Comparison of ENCODE assay signal across 9 cellular contexts in the genomic region with DNA sequence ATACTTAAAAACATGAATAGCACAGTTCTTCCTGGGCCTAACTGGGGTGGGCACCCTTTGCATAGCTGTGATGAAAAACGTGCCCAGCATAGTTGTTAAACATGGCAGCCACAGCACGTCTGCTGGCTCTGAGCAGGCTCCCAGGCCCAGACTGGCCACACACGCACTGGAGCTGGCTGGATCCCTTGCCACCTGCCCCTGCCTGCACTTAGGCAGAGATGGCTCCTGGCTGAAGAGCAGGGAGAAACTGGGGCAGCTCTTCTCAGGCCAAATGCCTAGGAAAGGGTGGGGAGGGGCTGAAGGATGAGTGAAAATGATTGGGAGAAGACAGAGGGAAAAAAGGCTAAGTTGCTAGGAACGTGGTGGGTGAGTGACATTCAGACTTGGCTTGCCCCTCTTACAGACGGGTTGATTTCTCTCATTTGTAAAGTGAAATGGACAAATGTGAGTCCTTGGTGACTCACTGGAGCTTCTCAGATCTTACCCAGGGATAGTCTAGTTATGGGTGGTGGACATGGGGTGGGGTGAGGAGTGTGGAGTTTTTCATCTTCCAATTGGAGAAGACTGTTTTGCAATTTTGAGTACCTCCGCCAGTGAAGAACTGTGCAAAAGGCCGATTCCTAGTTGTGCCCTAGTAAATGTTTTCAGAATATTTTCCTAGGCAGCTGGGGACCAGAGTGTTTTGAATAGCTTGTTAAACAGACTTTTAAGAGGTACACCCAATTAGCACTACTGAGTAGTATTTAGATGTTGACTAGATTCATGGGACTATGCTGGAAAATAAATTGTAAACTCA. TPM values are rescaled to one million over a fixed set of nuclear protein-coding genes. Genes with fewer than 3 reads are reported as not detected.
DNase-seq lines count a peak whose midpoint lies in the region; ATAC-seq, FAIRE-seq and TF ChIP-seq lines count a peak whose summit lies in the region.
"Had no signal": no experiment of that assay in that cellular context is flagged by ENCODE, and none has a peak within 500 bp of the region (broad histone marks: within the 10 kb centered on the region; RNA-seq: fewer than 3 reads in every experiment).

No MANE protein-coding gene starts in this region.

- peak overlapping the region; percentile 68 to 87 for H3K27ac ChIP-seq in left lung
- H3K27ac ChIP-seq: 22Rv1 had no signal

- intact Hi-C loops in left lung (cut with DNase I), result no loop called here

- H3K9me3 ChIP-seq in left lung, result no peaks in the 10 kb centered on the region

- H3K4me3 ChIP-seq in bronchial epithelial cell (ENCODE audit: low read depth, low read length) (no peak overlapping the region), left lung (no peak overlapping the region)

- H3K27ac Mint-ChIP-seq in type B pancreatic cell, result no peak overlapping the region

- no peak for TF ChIP-seq CTCF in bronchial epithelial cell (IDR thresholded peaks at IDR 0.05; ENCODE audit: insufficient read depth, low read length, severe bottlenecking)
- TF ChIP-seq CTCF in left lung (IDR thresholded peaks at IDR 0.05), result no peak
- no peak for TF ChIP-seq CTCF in type B pancreatic cell (conservative IDR thresholded peaks at IDR 0.05)

- H3K36me3 ChIP-seq in bronchial epithelial cell (ENCODE audit: control insufficient read depth, insufficient read depth, low read length) (no peaks in the 10 kb centered on the region), left lung (no peaks in the 10 kb centered on the region)

- no peaks in the 10 kb centered on the region for H3K27me3 Mint-ChIP-seq in type B pancreatic cell

- ATAC-seq in left lung (peak; percentile 71), GM21515 (IDR thresholded peaks at IDR 0.05; ENCODE audit: unreplicated experiment) (no peak)

- H3K36me3 Mint-ChIP-seq in type B pancreatic cell, result no peaks in the 10 kb centered on the region

- peaks cover 43 to 75% of the 10 kb centered on the region in 2 donors for H3K4me1 ChIP-seq in left lung

- no peaks in the 10 kb centered on the region for H3K9me3 Mint-ChIP-seq in type B pancreatic cell

- FAIRE-seq in bronchial epithelial cell (lab: Jason Lieb, UNC), result no peak

- H3K27me3 ChIP-seq in bronchial epithelial cell (ENCODE audit: control insufficient read depth, insufficient read depth, low read length), result no peaks in the 10 kb centered on the region
- no peaks in the 10 kb centered on the region for H3K27me3 ChIP-seq in left lung

- H3K4me1 Mint-ChIP-seq in type B pancreatic cell (ENCODE audit: unreplicated experiment), result peaks cover 57% of the 10 kb centered on the region

- H3K4me3 Mint-ChIP-seq in type B pancreatic cell, result peak overlapping the region; percentile 18

- DNase-seq in DMS 273 (lab: John Stamatoyannopoulos, UW; ENCODE audit: unreplicated experiment) (peak; percentile 71), DMS 273 treated with DMSO at 0.1 percent for 48 hours (lab: John Stamatoyannopoulos, UW) (no peak), bronchial epithelial cell (ENCODE audit: low read depth) (peak; percentile 90), left lung (no peak), type B pancreatic cell (ENCODE audit: extremely low spot score, unreplicated experiment) (no peak), DMS53 treated with DMSO at 0.1 percent for 48 hours (lab: John Stamatoyannopoulos, UW; ENCODE audit: unreplicated experiment) (no peak)
- no peak for DNase-seq in activated naive CD4-positive, alpha-beta T cell (lab: John Stamatoyannopoulos, UW)

RNA-seq across cellular contexts. Expression of gene TRIO, which starts 42.4 kb away (rescaled TPM):
- total RNA-seq in bronchial epithelial cell, result 69.4 and 71.6 TPM in 2 replicates
- 100 to 1,000 TPM; 122 to 151 TPM for total RNA-seq in left lung
- 61.9 and 145 TPM in 2 replicates for total RNA-seq in type B pancreatic cell (ENCODE audit: low replicate concordance)

Comparison
In these comparisons a context has a peak if more than half of its experiments do, and no peak if none do; other contexts are left out.
1. DNase-seq: peak in DMS 273 (single experiment) and bronchial epithelial cell (single experiment); none in DMS 273 treated with DMSO at 0.1 percent for 48 hours (single experiment), left lung (0 of 2), type B pancreatic cell (single experiment), DMS53 treated with DMSO at 0.1 percent for 48 hours (single experiment) and activated naive CD4-positive, alpha-beta T cell (0 of 4).